ENCODE assay signal across 8 cellular contexts in genomic region chr18:11689972-11690570, GRCh38. TPM values are rescaled to one million over a fixed set of nuclear protein-coding genes. Genes with fewer than 3 reads are reported as not detected.
DNase-seq lines count a peak whose midpoint lies in the region; ATAC-seq and TF ChIP-seq lines count a peak whose summit lies in the region.

No MANE protein-coding gene starts in this region.

- H3K4me1 Mint-ChIP-seq in chondrocyte (ENCODE audit: low read depth), result peaks cover 8% of the 10 kb centered on the region

- no peaks in the 10 kb centered on the region for H3K9me3 ChIP-seq in mucosa of rectum (ENCODE audit: control insufficient read depth in 2 of 2, low read length in 2 of 2)

- H3K9me3 Mint-ChIP-seq in chondrocyte (ENCODE audit: low read depth), result peaks cover 4% of the 10 kb centered on the region

- no peaks in the 10 kb centered on the region for H3K36me3 ChIP-seq in mucosa of rectum (ENCODE audit: control insufficient read depth in 2 of 2, insufficient read depth in 2 of 2, low read length in 2 of 2)

- no peak overlapping the region for H3K27ac Mint-ChIP-seq in chondrocyte (ENCODE audit: unreplicated experiment)

- H3K36me3 Mint-ChIP-seq in chondrocyte (ENCODE audit: low read depth), result peaks cover 4% of the 10 kb centered on the region

- ATAC-seq in GM21528 (IDR thresholded peaks at IDR 0.05; ENCODE audit: low FRiP score, unreplicated experiment) (peak; percentile 30), HG03139 (IDR thresholded peaks at IDR 0.05; ENCODE audit: unreplicated experiment) (no peak)

- peak overlapping the region; percentile 57 to 60 for H3K4me3 ChIP-seq in mucosa of rectum (ENCODE audit: low read length in 2 of 2)

- peak overlapping the region; percentile 71 for H3K4me3 Mint-ChIP-seq in chondrocyte (ENCODE audit: unreplicated experiment)

- H3K27me3 ChIP-seq in mucosa of rectum (ENCODE audit: control insufficient read depth in 2 of 2, insufficient read depth in 2 of 2, low read length in 2 of 2), result peaks cover 0 to 4% of the 10 kb centered on the region in 2 donors

- peak; percentile 19 for DNase-seq in M059J (ENCODE audit: low read depth)
- DNase-seq in chondrocyte (ENCODE audit: low spot score), result no peak
- no peak for DNase-seq in SHP77 (lab: John Stamatoyannopoulos, UW)
- DNase-seq in GOT3 (lab: John Stamatoyannopoulos, UW), result no peak
- DNase-seq in activated CD4-positive, alpha-beta T cell treated with anti-CD3 and anti-CD28 coated beads, Interleukin-2, amount 50 U/mL, for 1 hour, result no peak

- H3K9ac ChIP-seq in mucosa of rectum (ENCODE audit: low read depth in 1 of 2, low read length in 2 of 2), result no peak overlapping the region

- no peaks in the 10 kb centered on the region for H3K27me3 Mint-ChIP-seq in chondrocyte (ENCODE audit: low read depth)

- no peak overlapping the region for H3K27ac ChIP-seq in mucosa of rectum (ENCODE audit: low read depth in 2 of 2, low read length in 2 of 2)

- peaks cover 4% of the 10 kb centered on the region in 2 donors for H3K4me1 ChIP-seq in mucosa of rectum (ENCODE audit: control insufficient read depth in 2 of 2, insufficient read depth in 2 of 2, low read length in 2 of 2)

- TF ChIP-seq CTCF in chondrocyte (IDR thresholded peaks at IDR 0.05), result no peak

RNA-seq across cellular contexts. Expression of gene GNAL, which starts 1.0 kb away (rescaled TPM):
- 0.02 and 0.15 TPM in 2 replicates for total RNA-seq in M059J (2014; rRNA removed; shearing (Covaris generic))
- total RNA-seq in chondrocyte, result 1.3 to 5.9 TPM (median 5.8 TPM) in 3 replicates
